ENCODE assay signal across 13 cellular contexts in genomic region chr5:36492998-36493655, GRCh38.
A peak's percentile ranks its signal among the peaks of the same experiment; 100 is the strongest.
DNase-seq lines count a peak whose midpoint lies in the region; ATAC-seq and TF ChIP-seq lines count a peak whose summit lies in the region.
"Had no signal": no experiment of that assay in that cellular context is flagged by ENCODE, and none has a peak within 500 bp of the region (broad histone marks: within the 10 kb centered on the region; RNA-seq: fewer than 3 reads in every experiment).

No MANE protein-coding gene starts in this region.

- no peaks in the 10 kb centered on the region for H3K9me3 ChIP-seq in GM23248 (ENCODE audit: low read depth)
- H3K9me3 ChIP-seq in MG63: no peaks in the 10 kb centered on the region
- H3K9me3 ChIP-seq in osteoblast (ENCODE audit: low read depth, low read length): no peaks in the 10 kb centered on the region
- no peaks in the 10 kb centered on the region for H3K9me3 ChIP-seq in vagina
- H3K9me3 ChIP-seq: psoas muscle had no signal

- 0 out of 2 replicates have a peak, but pooled peaks cover 15% of the 10 kb centered on the region for H3F3A ChIP-seq in GM23248 (ENCODE audit: insufficient read depth)

- H3K27ac ChIP-seq in GM23248 (no peak overlapping the region), cingulate gyrus (ENCODE audit: low read depth, low read length) (peak overlapping the region; percentile 35), osteoblast (ENCODE audit: low read depth, low read length) (no peak overlapping the region), vagina (no peak overlapping the region)
- H3K27ac ChIP-seq: psoas muscle had no signal

- no peaks in the 10 kb centered on the region for H3K9me2 ChIP-seq in GM23248 (ENCODE audit: insufficient read depth)

- H3K36me3 ChIP-seq in GM23248 (ENCODE audit: low read depth) (no peaks in the 10 kb centered on the region), MG63 (no peaks in the 10 kb centered on the region), osteoblast (ENCODE audit: insufficient read depth, low read length) (no peaks in the 10 kb centered on the region), vagina (no peaks in the 10 kb centered on the region)

- H3K27me3 ChIP-seq in GM23248 (replicated peaks; ENCODE audit: insufficient read depth) (peaks cover 17% of the 10 kb centered on the region), MG63 (no peaks in the 10 kb centered on the region), osteoblast (ENCODE audit: insufficient read depth, low read length) (no peaks in the 10 kb centered on the region), vagina (no peaks in the 10 kb centered on the region)

- in situ Hi-C loops in GM23248 (cut with MboI): no loop called here

- H3K9ac ChIP-seq in GM23248: no peak overlapping the region

- H3K4me2 ChIP-seq in GM23248 (ENCODE audit: unreplicated experiment) (no peak overlapping the region), osteoblast (ENCODE audit: insufficient read depth, low read length) (no peak overlapping the region)

- H2AFZ ChIP-seq in GM23248 (no peak overlapping the region), osteoblast (ENCODE audit: low read length) (no peak overlapping the region)

- ATAC-seq in GM18519 (IDR thresholded peaks at IDR 0.05; ENCODE audit: low FRiP score, unreplicated experiment): no peak
- no peak for ATAC-seq in activated CD4-positive, CD25-positive, alpha-beta regulatory T cell treated with anti-CD3 and anti-CD28 coated beads, Interleukin-2, amount 50 U/mL, for 24 hours
- ATAC-seq: left lobe of liver, psoas muscle had no signal

- DNase-seq in GM23248 (peak; percentile 46), MG63 (peak; percentile 88), osteoblast (ENCODE audit: insufficient read length, low spot score, missing footprints) (peak; percentile 38), UCSD-AML1 (lab: John Stamatoyannopoulos, UW; ENCODE audit: unreplicated experiment) (no peak), vagina (ENCODE audit: extremely low spot score in 2 of 2) (no peak)
- DNase-seq: activated CD4-positive, alpha-beta memory T cell treated with anti-CD3 and anti-CD28 coated beads for 36 hours; cortex of kidney; NCI-H526 treated with DMSO at 0.1 percent for 48 hours; psoas muscle had no signal

- TF ChIP-seq CTCF in osteoblast (IDR thresholded peaks at IDR 0.05; ENCODE audit: extremely low read depth, low read depth, low read length) (no peak), vagina (IDR thresholded peaks at IDR 0.05) (no peak)

- H3K79me2 ChIP-seq in GM23248 (ENCODE audit: insufficient read depth) (no peaks in the 10 kb centered on the region), osteoblast (ENCODE audit: insufficient read depth, low read length) (no peaks in the 10 kb centered on the region)

- H3K4me1 ChIP-seq in GM23248 (ENCODE audit: insufficient read depth): peaks cover 23% of the 10 kb centered on the region
- peaks cover 16% of the 10 kb centered on the region for H3K4me1 ChIP-seq in osteoblast (ENCODE audit: insufficient read depth, low read length)
- peaks cover 7% of the 10 kb centered on the region for H3K4me1 ChIP-seq in vagina
- H3K4me1 ChIP-seq: psoas muscle had no signal

- TF ChIP-seq POLR2A in vagina (IDR thresholded peaks at IDR 0.05): no peak

- intact Hi-C loops in vagina (cut with DNase I): no loop called here

- no peak overlapping the region for H3K4me3 ChIP-seq in GM23248
- no peak overlapping the region for H3K4me3 ChIP-seq in MG63
- no peak overlapping the region for H3K4me3 ChIP-seq in osteoblast (ENCODE audit: insufficient read depth, low read length)
- H3K4me3 ChIP-seq in vagina: no peak overlapping the region
- H3K4me3 ChIP-seq: psoas muscle had no signal

- no peaks in the 10 kb centered on the region for H4K20me1 ChIP-seq in GM23248 (ENCODE audit: insufficient read depth)
- H4K20me1 ChIP-seq in osteoblast (ENCODE audit: insufficient read depth, low read length): no peaks in the 10 kb centered on the region

- 67 to 68% methylated on average over 2 of the region's 2 CpGs for WGBS in GM23248 (ENCODE audit: low coverage in 1 of 2, low lambda C conversion rate in 2 of 2, missing lambda C conversion rate in 2 of 2), 2 experiments

Comparison
In these comparisons a context has a peak if more than half of its experiments do, and no peak if none do; other contexts are left out.
1. DNase-seq: peak in GM23248 (single experiment), MG63 (single experiment) and osteoblast (single experiment); none in UCSD-AML1 (single experiment) and vagina (0 of 2).